39 cellular contexts compared by ENCODE assay signal in the genomic region with DNA sequence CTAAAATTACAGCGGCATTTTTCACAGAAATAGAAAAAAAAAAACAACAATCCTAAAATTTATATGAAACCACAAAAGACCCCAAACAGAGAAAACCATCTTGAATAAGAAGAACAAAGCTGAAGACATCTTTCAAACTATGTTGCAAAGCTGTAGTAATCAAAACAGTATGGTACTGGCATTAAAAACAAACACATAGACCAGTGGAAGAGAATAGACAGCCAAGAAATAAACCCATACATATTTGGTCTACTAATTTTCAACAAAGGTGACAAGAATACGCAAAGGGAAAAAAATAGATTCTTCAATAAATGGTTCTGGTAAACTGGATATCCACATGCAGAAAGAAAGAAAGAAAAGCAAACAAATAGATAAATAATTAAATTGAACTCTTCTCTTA.
"Had no signal": no experiment of that assay in that cellular context is flagged by ENCODE, and none has a peak within 500 bp of the region (broad histone marks: within the 10 kb centered on the region; RNA-seq: fewer than 3 reads in every experiment).

No MANE protein-coding gene starts in this region.

- H3K27me3 ChIP-seq: adrenal gland, ascending aorta, body of pancreas, brain microvascular endothelial cell, breast epithelium, cardiac muscle cell had no signal

- H3K9me3 ChIP-seq: body of pancreas had no signal

- FAIRE-seq: astrocyte, bronchial epithelial cell had no signal

- ATAC-seq: activated naive CD4-positive, alpha-beta T cell treated with anti-CD3 and anti-CD28 coated beads, Interleukin-2, amount 50 U/mL, for 72 hours; activated naive CD8-positive, alpha-beta T cell treated with anti-CD3 and anti-CD28 coated beads, Interleukin-2, amount 50 U/mL, for 24 hours; activated T-cell treated with anti-CD3 and anti-CD28 coated beads, Interleukin-2, amount 50 U/mL, for 4 hours; activated T-cell treated with anti-CD3 and anti-CD28 coated beads, Interleukin-2, amount 50 U/mL, for 72 hours; activated T-helper 17 cell treated with anti-CD3 and anti-CD28 coated beads, Interleukin-2, amount 50 U/mL, for 72 hours; body of pancreas had no signal

- H3K4me1 ChIP-seq: adrenal gland, ascending aorta, body of pancreas, breast epithelium had no signal

- H3K36me3 Mint-ChIP-seq: activated naive CD4-positive, alpha-beta T cell treated with anti-CD3 and anti-CD28 coated beads, Interleukin-2, amount 10 ng/mL, durations not matched to agents 7 days and 5 days; activated naive CD4-positive, alpha-beta T cell treated with anti-CD3 and anti-CD28 coated beads, Interleukin-2, amount 50 U/mL, for 24 hours; activated naive CD8-positive, alpha-beta T cell treated with anti-CD3 and anti-CD28 coated beads, Interleukin-2, amount 10 ng/mL, durations not matched to agents 7 days and 5 days; brain had no signal

- H3K27me3 Mint-ChIP-seq: brain had no signal

- H3K4me3 Mint-ChIP-seq: activated naive CD4-positive, alpha-beta T cell treated with anti-CD3 and anti-CD28 coated beads for 36 hours; activated naive CD4-positive, alpha-beta T cell treated with anti-CD3 and anti-CD28 coated beads, Interleukin-2, amount 10 ng/mL, durations not matched to agents 7 days and 5 days; activated naive CD4-positive, alpha-beta T cell treated with anti-CD3 and anti-CD28 coated beads, Interleukin-2, amount 50 U/mL, for 24 hours; activated naive CD8-positive, alpha-beta T cell; activated naive CD8-positive, alpha-beta T cell treated with anti-CD3 and anti-CD28 coated beads for 36 hours; activated naive CD8-positive, alpha-beta T cell treated with anti-CD3 and anti-CD28 coated beads, Interleukin-2, amount 10 ng/mL, durations not matched to agents 7 days and 5 days; activated naive CD8-positive, alpha-beta T cell treated with anti-CD3 and anti-CD28 coated beads, Interleukin-2, amount 50 U/mL, for 24 hours; activated T-cell treated with anti-CD3 and anti-CD28 coated beads, Interleukin-2, amount 50 U/mL, for 24 hours; activated T-cell treated with anti-CD3 and anti-CD28 coated beads, Interleukin-2, amount 50 U/mL, for 4 hours; activated T-cell treated with anti-CD3 and anti-CD28 coated beads, Interleukin-2, amount 50 U/mL, for 72 hours; activated T-helper 1 cell treated with anti-CD3 and anti-CD28 coated beads, Interleukin-12 subunit alpha, Interleukin-12 subunit beta, Interleukin-2, Interleukin-4 antibody, amounts not matched to agents 30 ng/mL and 10 ng/mL and 1 ng/mL, durations not matched to agents 14 hours and 24 hours and 36 hours; activated T-helper 17 cell treated with anti-CD3 and anti-CD28 coated beads, Interleukin-2, amount 50 U/mL, for 72 hours; brain; central memory CD8-positive, alpha-beta T cell had no signal

- H3K9me3 Mint-ChIP-seq: activated naive CD4-positive, alpha-beta T cell treated with anti-CD3 and anti-CD28 coated beads, Interleukin-2, amount 50 U/mL, for 24 hours had no signal

- DNase-seq: activated effector memory CD4-positive, alpha-beta T cell treated with anti-CD3 and anti-CD28 coated beads, Interleukin-2, amount 50 U/mL, for 16 hours; activated effector memory CD4-positive, alpha-beta T cell treated with Interleukin-2 at 50 U/mL for 16 hours; activated gamma-delta T cell; activated gamma-delta T cell treated with Interleukin-2 at 50 U/mL for 16 hours; activated naive CD4-positive, alpha-beta T cell; activated naive CD4-positive, alpha-beta T cell treated with anti-CD3 and anti-CD28 coated beads for 36 hours; activated naive CD4-positive, alpha-beta T cell treated with anti-CD3 and anti-CD28 coated beads, Interleukin-2, amount 10 ng/mL, durations not matched to agents 7 days and 5 days; activated naive CD4-positive, alpha-beta T cell treated with anti-CD3 and anti-CD28 coated beads, Interleukin-2, amount 50 U/mL, for 16 hours; activated naive CD8-positive, alpha-beta T cell treated with anti-CD3 and anti-CD28 coated beads for 36 hours; activated naive CD8-positive, alpha-beta T cell treated with anti-CD3 and anti-CD28 coated beads, Interleukin-2, amount 10 ng/mL, durations not matched to agents 7 days and 5 days; activated naive CD8-positive, alpha-beta T cell treated with anti-CD3 and anti-CD28 coated beads, Interleukin-2, amount 50 U/mL, for 24 hours; activated T-cell treated with anti-CD3 and anti-CD28 coated beads, Interleukin-2, amount 50 U/mL, for 1 hour; activated T-cell treated with anti-CD3 and anti-CD28 coated beads, Interleukin-2, amount 50 U/mL, for 24 hours; activated T-cell treated with anti-CD3 and anti-CD28 coated beads, Interleukin-2, amount 50 U/mL, for 4 hours; activated T-cell treated with anti-CD3 and anti-CD28 coated beads, Interleukin-2, amount 50 U/mL, for 48 hours; activated T-cell treated with anti-CD3 and anti-CD28 coated beads, Interleukin-2, amount 50 U/mL, for 72 hours; adrenal gland; amniotic stem cell; amygdala; anterior cingulate cortex; aorta; body of pancreas; brain microvascular endothelial cell; caudate nucleus; central memory CD4-positive, alpha-beta T cell; cerebellar nuclear complex had no signal

- H3K27ac Mint-ChIP-seq: activated naive CD4-positive, alpha-beta T cell treated with anti-CD3 and anti-CD28 coated beads for 36 hours; activated naive CD4-positive, alpha-beta T cell treated with anti-CD3 and anti-CD28 coated beads, Interleukin-2, amount 10 ng/mL, durations not matched to agents 7 days and 5 days; activated naive CD4-positive, alpha-beta T cell treated with anti-CD3 and anti-CD28 coated beads, Interleukin-2, amount 50 U/mL, for 24 hours; activated naive CD4-positive, alpha-beta T cell treated with anti-CD3 and anti-CD28 coated beads, Interleukin-2, amount 50 U/mL, for 72 hours; activated naive CD8-positive, alpha-beta T cell; activated naive CD8-positive, alpha-beta T cell treated with anti-CD3 and anti-CD28 coated beads for 36 hours; activated naive CD8-positive, alpha-beta T cell treated with anti-CD3 and anti-CD28 coated beads, Interleukin-2, amount 10 ng/mL, durations not matched to agents 7 days and 5 days; activated naive CD8-positive, alpha-beta T cell treated with anti-CD3 and anti-CD28 coated beads, Interleukin-2, amount 50 U/mL, for 24 hours; activated T-cell treated with anti-CD3 and anti-CD28 coated beads, Interleukin-2, amount 50 U/mL, for 24 hours; activated T-cell treated with anti-CD3 and anti-CD28 coated beads, Interleukin-2, amount 50 U/mL, for 72 hours; activated T-helper 1 cell treated with anti-CD3 and anti-CD28 coated beads, Interleukin-12 subunit alpha, Interleukin-12 subunit beta, Interleukin-2, Interleukin-4 antibody, amounts not matched to agents 30 ng/mL and 10 ng/mL and 1 ng/mL, durations not matched to agents 14 hours and 24 hours and 36 hours; activated T-helper 17 cell treated with anti-CD3 and anti-CD28 coated beads, Interleukin-2, amount 50 U/mL, for 72 hours; activated T-helper 2 cell treated with anti-CD3 and anti-CD28 coated beads, Interferon-gamma antibody, Interleukin-2, Interleukin-4, amounts not matched to agents 10 μg/mL and 5 μg/mL and 100 μg/mL, durations not matched to agents 14 hours and 24 hours and 36 hours; brain had no signal

- H3K4me1 Mint-ChIP-seq: activated naive CD4-positive, alpha-beta T cell treated with anti-CD3 and anti-CD28 coated beads, Interleukin-2, amount 10 ng/mL, durations not matched to agents 7 days and 5 days; activated naive CD4-positive, alpha-beta T cell treated with anti-CD3 and anti-CD28 coated beads, Interleukin-2, amount 50 U/mL, for 24 hours; activated naive CD8-positive, alpha-beta T cell treated with anti-CD3 and anti-CD28 coated beads for 36 hours; activated naive CD8-positive, alpha-beta T cell treated with anti-CD3 and anti-CD28 coated beads, Interleukin-2, amount 10 ng/mL, durations not matched to agents 7 days and 5 days; activated naive CD8-positive, alpha-beta T cell treated with anti-CD3 and anti-CD28 coated beads, Interleukin-2, amount 50 U/mL, for 24 hours; activated T-helper 17 cell treated with anti-CD3 and anti-CD28 coated beads, Interleukin-2, amount 50 U/mL, for 72 hours; brain; central memory CD8-positive, alpha-beta T cell had no signal

- H3K4me3 ChIP-seq: adrenal gland, ascending aorta, body of pancreas, breast epithelium, cardiac muscle cell had no signal

- H3K36me3 ChIP-seq: adrenal gland, ascending aorta, brain microvascular endothelial cell, breast epithelium, cardiac muscle cell had no signal

- H3K27ac ChIP-seq: adrenal gland, ascending aorta, body of pancreas, brain microvascular endothelial cell, breast epithelium, cardiac muscle cell had no signal
